ENCODE assay signal across 14 cellular contexts in genomic region chr5:41151562-41151961, GRCh38.
DNase-seq lines count a peak whose midpoint lies in the region; ATAC-seq and TF ChIP-seq lines count a peak whose summit lies in the region.
"Had no signal": no experiment of that assay in that cellular context is flagged by ENCODE, and none has a peak within 500 bp of the region (broad histone marks: within the 10 kb centered on the region; RNA-seq: fewer than 3 reads in every experiment).

No MANE protein-coding gene starts in this region.

- TF ChIP-seq POLR2A in uterus (IDR thresholded peaks at IDR 0.05) (no peak), esophagus squamous epithelium (IDR thresholded peaks at IDR 0.05) (no peak)

- TF ChIP-seq RAD21 in SK-N-SH (IDR thresholded peaks at IDR 0.05; ENCODE audit: low read length) = no peak

- H4K20me1 ChIP-seq in osteoblast (ENCODE audit: insufficient read depth, low read length) (no peaks in the 10 kb centered on the region), SK-N-SH (ENCODE audit: insufficient read depth) (no peaks in the 10 kb centered on the region)
- H4K20me1 ChIP-seq: BLaER1 had no signal

- H3K27me3 ChIP-seq in osteoblast (ENCODE audit: insufficient read depth, low read length) (no peaks in the 10 kb centered on the region), uterus (no peaks in the 10 kb centered on the region), esophagus squamous epithelium (no peaks in the 10 kb centered on the region), SK-N-SH (ENCODE audit: insufficient read depth) (0 out of 2 replicates have a peak, but pooled peaks cover 5% of the 10 kb centered on the region)
- H3K27me3 ChIP-seq: BLaER1 had no signal

- TF ChIP-seq CTCF in choroid plexus epithelial cell (conservative IDR thresholded peaks at IDR 0.05; ENCODE audit: low read depth, low read length) (no peak), osteoblast (IDR thresholded peaks at IDR 0.05; ENCODE audit: extremely low read depth, low read depth, low read length) (no peak), uterus (IDR thresholded peaks at IDR 0.05) (no peak), esophagus squamous epithelium (IDR thresholded peaks at IDR 0.05) (no peak), SK-N-SH (IDR thresholded peaks at IDR 0.05) (no peak)

- H3K9me2 ChIP-seq in SK-N-SH = no peaks in the 10 kb centered on the region

- CTCF ChIA-PET in SK-N-SH (lab: Yijun Ruan, JAX) = no interaction called here

- no peaks in the 10 kb centered on the region for H3K36me3 ChIP-seq in osteoblast (ENCODE audit: insufficient read depth, low read length)
- H3K36me3 ChIP-seq in uterus = no peaks in the 10 kb centered on the region
- no peaks in the 10 kb centered on the region for H3K36me3 ChIP-seq in esophagus squamous epithelium
- H3K36me3 ChIP-seq in SK-N-SH (replicated peaks in 1 of 2; ENCODE audit: control insufficient read depth in 1 of 2, insufficient read depth in 2 of 2, low read length in 1 of 2) = no peaks in the 10 kb centered on the region
- H3K36me3 ChIP-seq: BLaER1, HAP-1 had no signal

- POLR2A ChIA-PET in SK-N-SH (lab: Yijun Ruan, JAX) = no interaction called here

- ATAC-seq in left ventricle myocardium superior (peak; percentile 20), Right ventricle myocardium superior (ENCODE audit: poor library complexity) (no peak)

- no peak overlapping the region for H3K9ac ChIP-seq in SK-N-SH
- H3K9ac ChIP-seq: BLaER1 had no signal

- H3K4me2 ChIP-seq in osteoblast (ENCODE audit: insufficient read depth, low read length) (no peak overlapping the region), SK-N-SH (no peak overlapping the region)
- H3K4me2 ChIP-seq: BLaER1 had no signal

- H2AFZ ChIP-seq in osteoblast (ENCODE audit: low read length) (no peak overlapping the region), SK-N-SH (ENCODE audit: low read depth) (no peak overlapping the region)

- no peak for DNase-seq in left ventricle myocardium superior
- no peak for DNase-seq in Right ventricle myocardium superior
- peak; percentile 12 for DNase-seq in choroid plexus epithelial cell (ENCODE audit: low read depth)
- peak; percentile 11 for DNase-seq in osteoblast (ENCODE audit: insufficient read length, low spot score, missing footprints)
- DNase-seq in uterus = peak; percentile 19 to 30
- no peak for DNase-seq in esophagus squamous epithelium (lab: John Stamatoyannopoulos, UW)
- no peak for DNase-seq in SK-N-SH
- DNase-seq in NCI-H226 = no peak
- DNase-seq: 8988T, AML-193, DMS53, GF-D8 had no signal

- TF ChIP-seq EP300 in SK-N-SH (IDR thresholded peaks at IDR 0.05; ENCODE audit: borderline replicate concordance in 1 of 2, low read depth in 1 of 2, low read length in 1 of 2) = no peak

- H3K79me2 ChIP-seq in osteoblast (ENCODE audit: insufficient read depth, low read length) = no peaks in the 10 kb centered on the region
- no peaks in the 10 kb centered on the region for H3K79me2 ChIP-seq in SK-N-SH (ENCODE audit: insufficient read depth)

- no peaks in the 10 kb centered on the region for H3F3A ChIP-seq in SK-N-SH (replicated peaks; ENCODE audit: insufficient read depth)

- intact Hi-C loops in left ventricle myocardium superior (cut with micrococcal nuclease) (no loop called here), Right ventricle myocardium superior (cut with DNase I) (no loop called here), uterus (cut with DNase I; ENCODE audit: low total_unique reads) (no loop called here), esophagus squamous epithelium (cut with DNase I) (no loop called here)

- H3K4me1 ChIP-seq in osteoblast (ENCODE audit: insufficient read depth, low read length) = no peaks in the 10 kb centered on the region
- no peaks in the 10 kb centered on the region for H3K4me1 ChIP-seq in uterus
- no peaks in the 10 kb centered on the region for H3K4me1 ChIP-seq in esophagus squamous epithelium
- no peaks in the 10 kb centered on the region; a peak in 1 of 4 replicates for H3K4me1 ChIP-seq in SK-N-SH (ENCODE audit: control insufficient read depth in 1 of 2, insufficient read depth in 2 of 2, low read depth in 1 of 2, low read length in 1 of 2)
- H3K4me1 ChIP-seq: BLaER1, HAP-1 had no signal

- H3K27ac ChIP-seq in osteoblast (ENCODE audit: low read depth, low read length) (no peak overlapping the region), uterus (no peak overlapping the region), esophagus squamous epithelium (no peak overlapping the region), SK-N-SH (ENCODE audit: low read depth in 2 of 2, low read length in 1 of 2) (no peak overlapping the region)
- H3K27ac ChIP-seq: BLaER1 had no signal

- H3K9me3 ChIP-seq in osteoblast (ENCODE audit: low read depth, low read length) = no peaks in the 10 kb centered on the region
- no peaks in the 10 kb centered on the region for H3K9me3 ChIP-seq in uterus
- no peaks in the 10 kb centered on the region for H3K9me3 ChIP-seq in esophagus squamous epithelium
- no peaks in the 10 kb centered on the region for H3K9me3 ChIP-seq in SK-N-SH
- H3K9me3 ChIP-seq: BLaER1, HAP-1 had no signal

- H3K4me3 ChIP-seq in choroid plexus epithelial cell (ENCODE audit: low read depth, low read length) (no peak overlapping the region), osteoblast (ENCODE audit: insufficient read depth, low read length) (no peak overlapping the region), uterus (no peak overlapping the region), esophagus squamous epithelium (no peak overlapping the region), SK-N-SH (ENCODE audit: low read depth in 2 of 2, low read length in 1 of 2) (no peak overlapping the region)
- H3K4me3 ChIP-seq: BLaER1, HAP-1 had no signal

- WGBS in esophagus squamous epithelium, 2 donors = 66 to 72% methylated on average over 4 of the region's 4 CpGs
- 44% methylated on average over 4 of the region's 4 CpGs for WGBS in SK-N-SH (ENCODE audit: low lambda C conversion rate)

TF ChIP-seq in SK-N-SH, 30 proteins besides CTCF, POLR2A, EP300 and RAD21:
- TF ChIP-seq NRF1 (IDR thresholded peaks at IDR 0.05; ENCODE audit: low read depth, low read length) (no peak), JUND (IDR thresholded peaks at IDR 0.05) (no peak), MEF2A (IDR thresholded peaks at IDR 0.05; ENCODE audit: borderline replicate concordance, low read depth) (no peak), GABPA (IDR thresholded peaks at IDR 0.05; ENCODE audit: low read depth) (no peak), IRF3 (IDR thresholded peaks at IDR 0.05; ENCODE audit: low read depth, low read length) (no peak)
TF ChIP-seq in SK-N-SH: peak in this region for 0.

Comparison
In these comparisons a context has a peak if more than half of its experiments do, and no peak if none do; other contexts are left out.
1. DNase-seq: peak in choroid plexus epithelial cell (single experiment), osteoblast (single experiment) and uterus (2 of 2); none in left ventricle myocardium superior (single experiment), Right ventricle myocardium superior (single experiment), esophagus squamous epithelium (single experiment), SK-N-SH (single experiment) and NCI-H226 (single experiment).